19 cellular contexts compared by ENCODE assay signal in genomic region chr13:40941581-40941980, GRCh38.
A peak's percentile ranks its signal among the peaks of the same experiment; 100 is the strongest.
DNase-seq lines count a peak whose midpoint lies in the region; ATAC-seq and TF ChIP-seq lines count a peak whose summit lies in the region.
"Had no signal": no experiment of that assay in that cellular context is flagged by ENCODE, and none has a peak within 500 bp of the region (broad histone marks: within the 10 kb centered on the region; RNA-seq: fewer than 3 reads in every experiment).

No MANE protein-coding gene starts in this region.

- peak overlapping the region; percentile 46 for H3K27ac Mint-ChIP-seq in activated CD4-positive, alpha-beta memory T cell treated with anti-CD3 and anti-CD28 coated beads for 36 hours
- H3K27ac Mint-ChIP-seq in activated CD4-positive, alpha-beta memory T cell treated with anti-CD3 and anti-CD28 coated beads, Interleukin-2, amount 10 ng/mL, durations not matched to agents 7 days and 5 days, result no peak overlapping the region
- peak overlapping the region in 5 of 7 donors; percentile 5 to 73 (median 43) for H3K27ac Mint-ChIP-seq in CD14-positive monocyte
- H3K27ac Mint-ChIP-seq in activated naive CD8-positive, alpha-beta T cell treated with anti-CD3 and anti-CD28 coated beads for 36 hours, result peak overlapping the region; percentile 31
- H3K27ac Mint-ChIP-seq in memory B cell, result peak overlapping the region; percentile 67

- no peak overlapping the region for H3K4me3 Mint-ChIP-seq in activated CD4-positive, alpha-beta memory T cell treated with anti-CD3 and anti-CD28 coated beads for 36 hours
- no peak overlapping the region for H3K4me3 Mint-ChIP-seq in activated CD4-positive, alpha-beta memory T cell treated with anti-CD3 and anti-CD28 coated beads, Interleukin-2, amount 10 ng/mL, durations not matched to agents 7 days and 5 days
- H3K4me3 Mint-ChIP-seq in CD14-positive monocyte (no peak overlapping the region), memory B cell (no peak overlapping the region)
- H3K4me3 Mint-ChIP-seq in activated naive CD8-positive, alpha-beta T cell treated with anti-CD3 and anti-CD28 coated beads for 36 hours, result no peak overlapping the region
- H3K4me3 Mint-ChIP-seq: IgD-negative memory B cell had no signal

- TF ChIP-seq CTCF in CD14-positive monocyte (IDR thresholded peaks at IDR 0.05), result no peak

- intact Hi-C loops in activated CD4-positive, alpha-beta memory T cell treated with anti-CD3 and anti-CD28 coated beads for 36 hours (cut with micrococcal nuclease), result no loop called here
- intact Hi-C loops in CD14-positive monocyte (cut with micrococcal nuclease), result no loop called here

- H3K4me1 Mint-ChIP-seq in activated CD4-positive, alpha-beta memory T cell treated with anti-CD3 and anti-CD28 coated beads for 36 hours (ENCODE audit: low read depth), result peaks cover 33% of the 10 kb centered on the region
- peaks cover 13% of the 10 kb centered on the region for H3K4me1 Mint-ChIP-seq in activated CD4-positive, alpha-beta memory T cell treated with anti-CD3 and anti-CD28 coated beads, Interleukin-2, amount 10 ng/mL, durations not matched to agents 7 days and 5 days
- H3K4me1 Mint-ChIP-seq in CD14-positive monocyte (peaks cover 2% of the 10 kb centered on the region), memory B cell (peaks cover 4% of the 10 kb centered on the region)
- peaks cover 18% of the 10 kb centered on the region for H3K4me1 Mint-ChIP-seq in activated naive CD8-positive, alpha-beta T cell treated with anti-CD3 and anti-CD28 coated beads for 36 hours

- ATAC-seq in memory B cell (ENCODE audit: low read depth), result no peak

- CTCF ChIA-PET in activated CD4-positive, alpha-beta memory T cell treated with anti-CD3 and anti-CD28 coated beads for 36 hours (lab: Charles Lee), result interaction anchor here (1.3 kb wide), 1 partner anchor 33 kb away, joined by 3 read pairs; no protein-coding TSS in a partner anchor
- CTCF ChIA-PET in activated CD4-positive, alpha-beta memory T cell treated with anti-CD3 and anti-CD28 coated beads, Interleukin-2, amount 10 ng/mL, durations not matched to agents 7 days and 5 days (lab: Charles Lee), result no interaction called here

- no peaks in the 10 kb centered on the region for H3K27me3 Mint-ChIP-seq in activated CD4-positive, alpha-beta memory T cell treated with anti-CD3 and anti-CD28 coated beads for 36 hours
- no peaks in the 10 kb centered on the region for H3K27me3 Mint-ChIP-seq in activated CD4-positive, alpha-beta memory T cell treated with anti-CD3 and anti-CD28 coated beads, Interleukin-2, amount 10 ng/mL, durations not matched to agents 7 days and 5 days
- H3K27me3 Mint-ChIP-seq in CD14-positive monocyte (ENCODE audit: low read depth in 3 of 3), result no peaks in the 10 kb centered on the region
- no peaks in the 10 kb centered on the region for H3K27me3 Mint-ChIP-seq in activated naive CD8-positive, alpha-beta T cell treated with anti-CD3 and anti-CD28 coated beads for 36 hours
- H3K27me3 Mint-ChIP-seq in memory B cell, result no peaks in the 10 kb centered on the region
- H3K27me3 Mint-ChIP-seq: IgD-negative memory B cell had no signal

- no peak for DNase-seq in activated CD4-positive, alpha-beta memory T cell treated with anti-CD3 and anti-CD28 coated beads for 36 hours
- DNase-seq in activated CD4-positive, alpha-beta memory T cell treated with anti-CD3 and anti-CD28 coated beads, Interleukin-2, amount 10 ng/mL, durations not matched to agents 7 days and 5 days, result no peak
- DNase-seq in CD14-positive monocyte (ENCODE audit: low spot score), result no peak
- DNase-seq in activated naive CD8-positive, alpha-beta T cell treated with anti-CD3 and anti-CD28 coated beads for 36 hours, result no peak
- DNase-seq in memory B cell (ENCODE audit: low spot score in 2 of 2), result no peak
- no peak for DNase-seq in NCI-H2029 (lab: John Stamatoyannopoulos, UW)
- DNase-seq in T-helper 1 cell, result no peak
- DNase-seq in NCI-H2107 (lab: John Stamatoyannopoulos, UW), result no peak
- DNase-seq: C1 segment of cervical spinal cord, Calu3, GM23248, MV-4-11, NCI-H1436 treated with DMSO at 0.1 percent for 48 hours, NCI-H2081 treated with DMSO at 0.1 percent for 48 hours, NCI-H2227 treated with DMSO at 0.1 percent for 48 hours, NCI-H526 treated with DMSO at 0.1 percent for 48 hours, OCI-M1, RPMI8226 had no signal

- H3K36me3 Mint-ChIP-seq in activated CD4-positive, alpha-beta memory T cell treated with anti-CD3 and anti-CD28 coated beads for 36 hours, result peaks cover 40% of the 10 kb centered on the region
- peaks cover 79% of the 10 kb centered on the region for H3K36me3 Mint-ChIP-seq in activated CD4-positive, alpha-beta memory T cell treated with anti-CD3 and anti-CD28 coated beads, Interleukin-2, amount 10 ng/mL, durations not matched to agents 7 days and 5 days (ENCODE audit: low read depth)
- H3K36me3 Mint-ChIP-seq in CD14-positive monocyte (peaks cover 71 to 96% of the 10 kb centered on the region in 2 donors), memory B cell (peaks cover 32% of the 10 kb centered on the region)
- peaks cover 30% of the 10 kb centered on the region for H3K36me3 Mint-ChIP-seq in activated naive CD8-positive, alpha-beta T cell treated with anti-CD3 and anti-CD28 coated beads for 36 hours
- H3K36me3 Mint-ChIP-seq: IgD-negative memory B cell had no signal

- POLR2A ChIA-PET in activated CD4-positive, alpha-beta memory T cell treated with anti-CD3 and anti-CD28 coated beads for 36 hours (lab: Charles Lee), result no interaction called here
- POLR2A ChIA-PET in activated CD4-positive, alpha-beta memory T cell treated with anti-CD3 and anti-CD28 coated beads, Interleukin-2, amount 10 ng/mL, durations not matched to agents 7 days and 5 days (lab: Charles Lee), result no interaction called here

- no peaks in the 10 kb centered on the region for H3K9me3 Mint-ChIP-seq in activated CD4-positive, alpha-beta memory T cell treated with anti-CD3 and anti-CD28 coated beads for 36 hours
- no peaks in the 10 kb centered on the region for H3K9me3 Mint-ChIP-seq in activated CD4-positive, alpha-beta memory T cell treated with anti-CD3 and anti-CD28 coated beads, Interleukin-2, amount 10 ng/mL, durations not matched to agents 7 days and 5 days
- H3K9me3 Mint-ChIP-seq in CD14-positive monocyte, result no peaks in the 10 kb centered on the region
- no peaks in the 10 kb centered on the region for H3K9me3 Mint-ChIP-seq in activated naive CD8-positive, alpha-beta T cell treated with anti-CD3 and anti-CD28 coated beads for 36 hours
- H3K9me3 Mint-ChIP-seq in memory B cell, result no peaks in the 10 kb centered on the region
- H3K9me3 Mint-ChIP-seq: IgD-negative memory B cell had no signal
